1 cellular context compared by ENCODE assay signal in the genomic region with DNA sequence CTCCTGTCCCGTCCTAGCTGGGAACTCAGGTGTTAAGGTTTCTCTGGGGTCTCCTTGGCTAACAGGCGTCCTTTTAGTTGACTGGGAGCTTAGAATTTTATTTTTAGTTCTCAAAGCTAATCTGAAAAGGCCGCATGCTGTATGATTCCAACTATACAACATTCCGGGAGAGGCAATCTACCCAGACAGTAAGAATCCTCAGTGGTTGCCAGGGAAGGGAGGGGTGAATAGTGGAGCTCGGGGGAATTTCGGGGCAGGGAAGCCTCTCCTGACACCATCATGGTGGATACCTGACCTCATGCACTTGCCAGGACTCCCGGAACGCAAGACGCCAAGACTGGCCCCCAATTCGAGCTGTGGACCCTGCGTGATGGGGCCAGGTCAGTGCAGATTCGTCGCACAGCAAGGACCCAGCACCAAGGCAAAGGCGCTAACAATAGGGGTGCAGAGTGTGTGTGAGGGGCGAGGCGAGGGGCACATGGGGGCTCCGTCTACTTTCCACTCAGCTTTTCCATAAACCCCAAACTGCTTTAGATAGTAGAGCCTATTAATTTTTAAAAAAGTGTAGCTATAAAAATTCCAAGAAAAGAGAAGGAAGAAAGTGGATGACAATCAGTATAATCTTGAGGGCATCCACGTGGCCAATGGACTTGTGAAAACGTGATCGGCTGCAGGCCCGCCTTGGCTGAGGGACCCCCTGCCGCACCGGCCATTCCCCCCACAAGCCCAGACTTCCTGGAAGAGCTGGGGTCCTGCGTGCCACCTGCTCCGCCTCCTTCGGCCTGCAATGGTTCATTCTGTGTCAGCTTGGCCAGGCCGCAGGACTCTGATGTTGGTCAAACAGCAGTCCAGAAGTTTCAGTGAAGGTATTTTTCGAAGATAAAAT.
TF ChIP-seq lines count a peak whose summit lies in the region.

No MANE protein-coding gene starts in this region.

TF ChIP-seq in GM23338, 12 proteins besides CTCF, POLR2A, EP300 and RAD21 (continued from another document):
- TF ChIP-seq STAT1 (IDR thresholded peaks at IDR 0.05; ENCODE audit: unreplicated experiment), result no peak
- no peak for TF ChIP-seq EZH2 (IDR thresholded peaks at IDR 0.05; ENCODE audit: low read depth, unreplicated experiment)
- TF ChIP-seq, protein P1, sequence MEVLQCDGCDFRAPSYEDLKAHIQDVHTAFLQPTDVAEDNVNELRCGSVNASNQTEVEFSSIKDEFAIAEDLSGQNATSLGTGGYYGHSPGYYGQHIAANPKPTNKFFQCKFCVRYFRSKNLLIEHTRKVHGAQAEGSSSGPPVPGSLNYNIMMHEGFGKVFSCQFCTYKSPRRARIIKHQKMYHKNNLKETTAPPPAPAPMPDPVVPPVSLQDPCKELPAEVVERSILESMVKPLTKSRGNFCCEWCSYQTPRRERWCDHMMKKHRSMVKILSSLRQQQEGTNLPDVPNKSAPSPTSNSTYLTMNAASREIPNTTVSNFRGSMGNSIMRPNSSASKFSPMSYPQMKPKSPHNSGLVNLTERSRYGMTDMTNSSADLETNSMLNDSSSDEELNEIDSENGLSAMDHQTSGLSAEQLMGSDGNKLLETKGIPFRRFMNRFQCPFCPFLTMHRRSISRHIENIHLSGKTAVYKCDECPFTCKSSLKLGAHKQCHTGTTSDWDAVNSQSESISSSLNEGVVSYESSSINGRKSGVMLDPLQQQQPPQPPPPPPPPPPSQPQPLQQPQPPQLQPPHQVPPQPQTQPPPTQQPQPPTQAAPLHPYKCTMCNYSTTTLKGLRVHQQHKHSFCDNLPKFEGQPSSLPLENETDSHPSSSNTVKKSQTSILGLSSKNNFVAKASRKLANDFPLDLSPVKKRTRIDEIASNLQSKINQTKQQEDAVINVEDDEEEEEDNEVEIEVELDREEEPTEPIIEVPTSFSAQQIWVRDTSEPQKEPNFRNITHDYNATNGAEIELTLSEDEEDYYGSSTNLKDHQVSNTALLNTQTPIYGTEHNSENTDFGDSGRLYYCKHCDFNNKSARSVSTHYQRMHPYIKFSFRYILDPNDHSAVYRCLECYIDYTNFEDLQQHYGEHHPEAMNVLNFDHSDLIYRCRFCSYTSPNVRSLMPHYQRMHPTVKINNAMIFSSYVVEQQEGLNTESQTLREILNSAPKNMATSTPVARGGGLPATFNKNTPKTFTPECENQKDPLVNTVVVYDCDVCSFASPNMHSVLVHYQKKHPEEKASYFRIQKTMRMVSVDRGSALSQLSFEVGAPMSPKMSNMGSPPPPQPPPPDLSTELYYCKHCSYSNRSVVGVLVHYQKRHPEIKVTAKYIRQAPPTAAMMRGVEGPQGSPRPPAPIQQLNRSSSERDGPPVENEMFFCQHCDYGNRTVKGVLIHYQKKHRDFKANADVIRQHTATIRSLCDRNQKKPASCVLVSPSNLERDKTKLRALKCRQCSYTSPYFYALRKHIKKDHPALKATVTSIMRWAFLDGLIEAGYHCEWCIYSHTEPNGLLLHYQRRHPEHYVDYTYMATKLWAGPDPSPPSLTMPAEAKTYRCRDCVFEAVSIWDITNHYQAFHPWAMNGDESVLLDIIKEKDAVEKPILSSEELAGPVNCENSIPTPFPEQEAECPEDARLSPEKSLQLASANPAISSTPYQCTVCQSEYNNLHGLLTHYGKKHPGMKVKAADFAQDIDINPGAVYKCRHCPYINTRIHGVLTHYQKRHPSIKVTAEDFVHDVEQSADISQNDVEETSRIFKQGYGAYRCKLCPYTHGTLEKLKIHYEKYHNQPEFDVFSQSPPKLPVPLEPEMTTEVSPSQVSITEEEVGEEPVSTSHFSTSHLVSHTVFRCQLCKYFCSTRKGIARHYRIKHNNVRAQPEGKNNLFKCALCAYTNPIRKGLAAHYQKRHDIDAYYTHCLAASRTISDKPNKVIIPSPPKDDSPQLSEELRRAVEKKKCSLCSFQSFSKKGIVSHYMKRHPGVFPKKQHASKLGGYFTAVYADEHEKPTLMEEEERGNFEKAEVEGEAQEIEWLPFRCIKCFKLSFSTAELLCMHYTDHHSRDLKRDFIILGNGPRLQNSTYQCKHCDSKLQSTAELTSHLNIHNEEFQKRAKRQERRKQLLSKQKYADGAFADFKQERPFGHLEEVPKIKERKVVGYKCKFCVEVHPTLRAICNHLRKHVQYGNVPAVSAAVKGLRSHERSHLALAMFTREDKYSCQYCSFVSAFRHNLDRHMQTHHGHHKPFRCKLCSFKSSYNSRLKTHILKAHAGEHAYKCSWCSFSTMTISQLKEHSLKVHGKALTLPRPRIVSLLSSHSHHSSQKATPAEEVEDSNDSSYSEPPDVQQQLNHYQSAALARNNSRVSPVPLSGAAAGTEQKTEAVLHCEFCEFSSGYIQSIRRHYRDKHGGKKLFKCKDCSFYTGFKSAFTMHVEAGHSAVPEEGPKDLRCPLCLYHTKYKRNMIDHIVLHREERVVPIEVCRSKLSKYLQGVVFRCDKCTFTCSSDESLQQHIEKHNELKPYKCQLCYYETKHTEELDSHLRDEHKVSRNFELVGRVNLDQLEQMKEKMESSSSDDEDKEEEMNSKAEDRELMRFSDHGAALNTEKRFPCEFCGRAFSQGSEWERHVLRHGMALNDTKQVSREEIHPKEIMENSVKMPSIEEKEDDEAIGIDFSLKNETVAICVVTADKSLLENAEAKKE (CRISPR knock-in tag; IDR thresholded peaks at IDR 0.05), result no peak
- no peak for TF ChIP-seq JUNB (IDR thresholded peaks at IDR 0.05; ENCODE audit: unreplicated experiment)
- no peak for TF ChIP-seq EZH2phosphoT487 (IDR thresholded peaks at IDR 0.05; ENCODE audit: unreplicated experiment)
